In genomic region chr3:24201301-24201700, GRCh38 we compare ENCODE assay signal across 19 cellular contexts.
A peak's percentile ranks its signal among the peaks of the same experiment; 100 is the strongest.
DNase-seq lines count a peak whose midpoint lies in the region; ATAC-seq and TF ChIP-seq lines count a peak whose summit lies in the region.
"Had no signal": no experiment of that assay in that cellular context is flagged by ENCODE, and none has a peak within 500 bp of the region (broad histone marks: within the 10 kb centered on the region; RNA-seq: fewer than 3 reads in every experiment).

No MANE protein-coding gene starts in this region.

- no peak overlapping the region for H3K27ac ChIP-seq in foreskin keratinocyte
- H3K27ac ChIP-seq: KMS-11, PC-9, RWPE1, SK-N-MC had no signal

- ATAC-seq in foreskin keratinocyte (peak; percentile 21), sciatic nerve (no peak)

- no peaks in the 10 kb centered on the region for H3K4me1 ChIP-seq in foreskin keratinocyte

- TF ChIP-seq CTCF in foreskin keratinocyte (conservative IDR thresholded peaks at IDR 0.05) = no peak

- no peaks in the 10 kb centered on the region for H3K27me3 ChIP-seq in foreskin keratinocyte

- DNase-seq in Daoy (ENCODE audit: low read depth) (peak; percentile 4), HCEC 1CT (peak; percentile 36), amniotic epithelial cell (ENCODE audit: low read depth) (peak; percentile 69), foreskin keratinocyte (no peak), OCI-M2 (lab: John Stamatoyannopoulos, UW; ENCODE audit: unreplicated experiment) (no peak), sciatic nerve (ENCODE audit: low spot score) (no peak), SW 1271 (lab: John Stamatoyannopoulos, UW) (no peak), COLO829 (ENCODE audit: low spot score) (no peak)
- DNase-seq: GOT3, IMR-90, NCI-H1694, NCI-H2081 treated with DMSO at 0.1 percent for 48 hours, NCI-H2171 treated with DMSO at 0.1 percent for 48 hours, NCI-H524 treated with DMSO at 0.1 percent for 48 hours, PC-9, SHP77 treated with DMSO at 0.1 percent for 48 hours had no signal

- intact Hi-C loops in sciatic nerve (cut with DNase I) = no loop called here

Comparison
In these comparisons a context has a peak if more than half of its experiments do, and no peak if none do; other contexts are left out.
1. DNase-seq: peak in Daoy (single experiment), HCEC 1CT (single experiment) and amniotic epithelial cell (single experiment); none in foreskin keratinocyte (0 of 2), OCI-M2 (single experiment), sciatic nerve (single experiment), SW 1271 (0 of 2) and COLO829 (single experiment).